Comparison of ENCODE assay signal across 27 cellular contexts in the genomic region with DNA sequence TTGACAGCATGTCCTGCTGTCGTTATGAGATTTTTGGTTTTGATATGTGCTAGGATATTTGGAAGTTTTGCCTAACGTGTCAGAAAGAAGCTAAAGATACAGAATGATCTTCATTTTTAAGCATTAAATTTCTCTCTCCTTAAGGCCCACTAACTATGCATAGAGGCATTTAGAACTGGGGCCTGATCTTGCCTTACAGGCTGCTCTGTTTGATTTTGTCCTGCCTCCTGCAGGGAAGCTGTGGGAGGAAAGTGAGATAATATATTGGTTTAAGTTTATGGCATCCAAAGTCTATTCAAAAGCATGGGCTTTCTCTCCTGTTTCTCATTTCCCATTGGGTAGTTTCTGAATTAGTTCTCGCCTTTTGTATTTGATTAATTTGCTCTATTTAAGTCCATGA.
"Had no signal": no experiment of that assay in that cellular context is flagged by ENCODE, and none has a peak within 500 bp of the region (broad histone marks: within the 10 kb centered on the region; RNA-seq: fewer than 3 reads in every experiment).

No MANE protein-coding gene starts in this region.

- H3K27me3 Mint-ChIP-seq: activated CD4-positive, alpha-beta memory T cell treated with anti-CD3 and anti-CD28 coated beads for 36 hours; activated naive CD8-positive, alpha-beta T cell treated with anti-CD3 and anti-CD28 coated beads, Interleukin-2, amount 10 ng/mL, durations not matched to agents 7 days and 5 days; central memory CD8-positive, alpha-beta T cell; natural killer cell treated with Interleukin-12 subunit alpha and Interleukin-12 subunit beta and Interleukin-15 and Interleukin-18, amount 100 ng/mL, for 72 hours had no signal

- H3K27ac ChIP-seq: brain microvascular endothelial cell, gastrocnemius medialis, tibial nerve, uterus, WERI-Rb-1 had no signal

- H3K36me3 Mint-ChIP-seq: activated CD4-positive, alpha-beta memory T cell treated with anti-CD3 and anti-CD28 coated beads for 36 hours; activated naive CD8-positive, alpha-beta T cell treated with anti-CD3 and anti-CD28 coated beads, Interleukin-2, amount 10 ng/mL, durations not matched to agents 7 days and 5 days; mesothelial cell of epicardium; natural killer cell treated with Interleukin-12 subunit alpha and Interleukin-12 subunit beta and Interleukin-15 and Interleukin-18, amount 100 ng/mL, for 72 hours had no signal

- DNase-seq: activated CD4-positive, alpha-beta memory T cell treated with anti-CD3 and anti-CD28 coated beads for 36 hours; activated gamma-delta T cell; activated naive CD8-positive, alpha-beta T cell treated with anti-CD3 and anti-CD28 coated beads, Interleukin-2, amount 10 ng/mL, durations not matched to agents 7 days and 5 days; activated T-cell treated with anti-CD3 and anti-CD28 coated beads, Interleukin-2, amount 50 U/mL, for 48 hours; brain microvascular endothelial cell; cortex of kidney; effector CD4-positive, alpha-beta T cell; gastrocnemius medialis; head of caudate nucleus; kidney; occipital lobe; posterior cingulate gyrus; retina; stimulated activated CD4-positive, alpha-beta T cell treated with anti-CD3 and anti-CD28 coated beads, Interleukin-12 subunit alpha, Interleukin-12 subunit beta, amount 100 ng/mL, for 4 hours; stimulated activated CD4-positive, alpha-beta T cell treated with anti-CD3 and anti-CD28 coated beads, Interleukin-1b, Interleukin-23, amount 100 ng/mL, for 48 hours; stimulated activated CD8-positive, alpha-beta memory T cell treated with anti-CD3 and anti-CD28 coated beads, Interleukin-4, amount 100 ng/mL, for 48 hours; stimulated activated naive CD4-positive, alpha-beta T cell treated with Interleukin-2 at 50 U/mL for 16 hours; uterus; WERI-Rb-1 had no signal

- H3K4me3 Mint-ChIP-seq: activated CD4-positive, alpha-beta memory T cell treated with anti-CD3 and anti-CD28 coated beads for 36 hours; activated naive CD8-positive, alpha-beta T cell treated with anti-CD3 and anti-CD28 coated beads, Interleukin-2, amount 10 ng/mL, durations not matched to agents 7 days and 5 days; central memory CD8-positive, alpha-beta T cell; mesothelial cell of epicardium; natural killer cell treated with Interleukin-12 subunit alpha and Interleukin-12 subunit beta and Interleukin-15 and Interleukin-18, amount 100 ng/mL, for 72 hours; T-helper 1 cell treated with Interleukin-12 subunit alpha and Interleukin-12 subunit beta and Interleukin-4 antibody, amounts not matched to agents 30 μg/mL and 1 μg/mL, for 36 hours had no signal

- H3K27me3 ChIP-seq: brain microvascular endothelial cell, gastrocnemius medialis, tibial nerve, uterus had no signal

- H3K27ac Mint-ChIP-seq: activated CD4-positive, alpha-beta memory T cell treated with anti-CD3 and anti-CD28 coated beads for 36 hours; activated naive CD8-positive, alpha-beta T cell treated with anti-CD3 and anti-CD28 coated beads, Interleukin-2, amount 10 ng/mL, durations not matched to agents 7 days and 5 days; mesothelial cell of epicardium; natural killer cell treated with Interleukin-12 subunit alpha and Interleukin-12 subunit beta and Interleukin-15 and Interleukin-18, amount 100 ng/mL, for 72 hours; T-helper 1 cell treated with Interleukin-12 subunit alpha and Interleukin-12 subunit beta and Interleukin-4 antibody, amounts not matched to agents 30 μg/mL and 1 μg/mL, for 36 hours had no signal

- H3K9me3 ChIP-seq: gastrocnemius medialis, tibial nerve, uterus had no signal

- H3K4me1 ChIP-seq: gastrocnemius medialis, tibial nerve, uterus had no signal

- ATAC-seq: esophagus mucosa; gastrocnemius medialis; left lobe of liver; natural killer cell treated with Interleukin-12 subunit alpha and Interleukin-12 subunit beta and Interleukin-15 and Interleukin-18, amount 100 ng/mL, for 72 hours had no signal

- H3K9me3 Mint-ChIP-seq: activated naive CD8-positive, alpha-beta T cell treated with anti-CD3 and anti-CD28 coated beads, Interleukin-2, amount 10 ng/mL, durations not matched to agents 7 days and 5 days; mesothelial cell of epicardium; T-helper 1 cell treated with Interleukin-12 subunit alpha and Interleukin-12 subunit beta and Interleukin-4 antibody, amounts not matched to agents 30 μg/mL and 1 μg/mL, for 36 hours had no signal

- H3K4me3 ChIP-seq: gastrocnemius medialis, lung, tibial nerve, uterus had no signal

- H3K36me3 ChIP-seq: brain microvascular endothelial cell, gastrocnemius medialis, tibial nerve, uterus, WERI-Rb-1 had no signal

- H3K4me1 Mint-ChIP-seq: central memory CD8-positive, alpha-beta T cell had no signal
